ENCODE assay signal across 1 cellular context in the genomic region with DNA sequence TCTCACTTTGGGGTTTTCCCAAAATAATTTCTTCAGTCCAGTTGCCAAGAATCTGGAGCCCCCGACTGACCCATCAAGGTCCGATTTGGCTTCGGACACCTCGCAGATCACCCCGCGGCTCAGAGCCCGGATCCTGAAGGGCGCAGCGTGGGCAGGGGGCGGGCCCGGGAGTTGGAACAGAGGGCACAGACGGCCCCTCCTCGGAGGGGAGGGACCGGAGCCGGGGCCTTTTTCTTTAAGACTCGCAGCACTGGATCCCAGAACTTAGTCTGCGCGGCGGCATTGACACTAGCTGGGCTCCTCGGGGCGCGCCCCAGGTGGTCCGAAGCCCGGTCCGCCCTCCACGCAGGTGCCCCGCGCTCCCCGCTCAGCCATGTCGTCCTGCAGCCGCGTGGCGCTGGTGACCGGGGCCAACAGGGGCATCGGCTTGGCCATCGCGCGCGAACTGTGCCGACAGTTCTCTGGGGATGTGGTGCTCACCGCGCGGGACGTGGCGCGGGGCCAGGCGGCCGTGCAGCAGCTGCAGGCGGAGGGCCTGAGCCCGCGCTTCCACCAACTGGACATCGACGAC.
A peak's percentile ranks its signal among the peaks of the same experiment; 100 is the strongest.
TF ChIP-seq lines count a peak whose summit lies in the region.

A gene (plus strand): TSS at position 260 of the 571 bp plus-strand sequence. CDS start 114 bp downstream, at position 374.

TF ChIP-seq in HepG2, 621 proteins besides CTCF, POLR2A, EP300 and RAD21 (continued from another document):
- TF ChIP-seq, protein P1, sequence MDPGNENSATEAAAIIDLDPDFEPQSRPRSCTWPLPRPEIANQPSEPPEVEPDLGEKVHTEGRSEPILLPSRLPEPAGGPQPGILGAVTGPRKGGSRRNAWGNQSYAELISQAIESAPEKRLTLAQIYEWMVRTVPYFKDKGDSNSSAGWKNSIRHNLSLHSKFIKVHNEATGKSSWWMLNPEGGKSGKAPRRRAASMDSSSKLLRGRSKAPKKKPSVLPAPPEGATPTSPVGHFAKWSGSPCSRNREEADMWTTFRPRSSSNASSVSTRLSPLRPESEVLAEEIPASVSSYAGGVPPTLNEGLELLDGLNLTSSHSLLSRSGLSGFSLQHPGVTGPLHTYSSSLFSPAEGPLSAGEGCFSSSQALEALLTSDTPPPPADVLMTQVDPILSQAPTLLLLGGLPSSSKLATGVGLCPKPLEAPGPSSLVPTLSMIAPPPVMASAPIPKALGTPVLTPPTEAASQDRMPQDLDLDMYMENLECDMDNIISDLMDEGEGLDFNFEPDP (CRISPR knock-in tag; conservative IDR thresholded peaks at IDR 0.05), result 0 out of 2 replicates have a peak, but pooled peaks have one; percentile 22
- TF ChIP-seq ZBTB7A (CRISPR knock-in tag; IDR thresholded peaks at IDR 0.05) (0 out of 2 replicates have a peak, but pooled peaks have one; percentile 22), ZNF567 (CRISPR knock-in tag; IDR thresholded peaks at IDR 0.05; ENCODE audit: borderline replicate concordance) (no peak), BORCS8-MEF2B (CRISPR knock-in tag; IDR thresholded peaks at IDR 0.05) (no peak), PAF1 (CRISPR knock-in tag; IDR thresholded peaks at IDR 0.05) (no peak), RXRA (CRISPR knock-in tag; IDR thresholded peaks at IDR 0.05) (peak; percentile 28; the same call in 1 of the 2 replicates), ZNF589 (CRISPR knock-in tag; conservative IDR thresholded peaks at IDR 0.05) (no peak), ZNF792 (CRISPR knock-in tag; IDR thresholded peaks at IDR 0.05) (no peak), PHF5A (CRISPR knock-in tag; IDR thresholded peaks at IDR 0.05; ENCODE audit: low read depth, unreplicated experiment) (no peak), ZBTB38 (CRISPR knock-in tag; IDR thresholded peaks at IDR 0.05) (0 out of 2 replicates have a peak, but pooled peaks have one; percentile 39)
- TF ChIP-seq, protein P2, sequence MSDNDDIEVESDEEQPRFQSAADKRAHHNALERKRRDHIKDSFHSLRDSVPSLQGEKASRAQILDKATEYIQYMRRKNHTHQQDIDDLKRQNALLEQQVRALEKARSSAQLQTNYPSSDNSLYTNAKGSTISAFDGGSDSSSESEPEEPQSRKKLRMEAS (IDR thresholded peaks at IDR 0.05), result 0 out of 2 replicates have a peak, but pooled peaks have one; percentile 37
- TF ChIP-seq, protein P3, sequence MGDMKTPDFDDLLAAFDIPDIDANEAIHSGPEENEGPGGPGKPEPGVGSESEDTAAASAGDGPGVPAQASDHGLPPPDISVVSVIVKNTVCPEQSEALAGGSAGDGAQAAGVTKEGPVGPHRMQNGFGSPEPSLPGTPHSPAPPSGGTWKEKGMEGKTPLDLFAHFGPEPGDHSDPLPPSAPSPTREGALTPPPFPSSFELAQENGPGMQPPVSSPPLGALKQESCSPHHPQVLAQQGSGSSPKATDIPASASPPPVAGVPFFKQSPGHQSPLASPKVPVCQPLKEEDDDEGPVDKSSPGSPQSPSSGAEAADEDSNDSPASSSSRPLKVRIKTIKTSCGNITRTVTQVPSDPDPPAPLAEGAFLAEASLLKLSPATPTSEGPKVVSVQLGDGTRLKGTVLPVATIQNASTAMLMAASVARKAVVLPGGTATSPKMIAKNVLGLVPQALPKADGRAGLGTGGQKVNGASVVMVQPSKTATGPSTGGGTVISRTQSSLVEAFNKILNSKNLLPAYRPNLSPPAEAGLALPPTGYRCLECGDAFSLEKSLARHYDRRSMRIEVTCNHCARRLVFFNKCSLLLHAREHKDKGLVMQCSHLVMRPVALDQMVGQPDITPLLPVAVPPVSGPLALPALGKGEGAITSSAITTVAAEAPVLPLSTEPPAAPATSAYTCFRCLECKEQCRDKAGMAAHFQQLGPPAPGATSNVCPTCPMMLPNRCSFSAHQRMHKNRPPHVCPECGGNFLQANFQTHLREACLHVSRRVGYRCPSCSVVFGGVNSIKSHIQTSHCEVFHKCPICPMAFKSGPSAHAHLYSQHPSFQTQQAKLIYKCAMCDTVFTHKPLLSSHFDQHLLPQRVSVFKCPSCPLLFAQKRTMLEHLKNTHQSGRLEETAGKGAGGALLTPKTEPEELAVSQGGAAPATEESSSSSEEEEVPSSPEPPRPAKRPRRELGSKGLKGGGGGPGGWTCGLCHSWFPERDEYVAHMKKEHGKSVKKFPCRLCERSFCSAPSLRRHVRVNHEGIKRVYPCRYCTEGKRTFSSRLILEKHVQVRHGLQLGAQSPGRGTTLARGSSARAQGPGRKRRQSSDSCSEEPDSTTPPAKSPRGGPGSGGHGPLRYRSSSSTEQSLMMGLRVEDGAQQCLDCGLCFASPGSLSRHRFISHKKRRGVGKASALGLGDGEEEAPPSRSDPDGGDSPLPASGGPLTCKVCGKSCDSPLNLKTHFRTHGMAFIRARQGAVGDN (CRISPR knock-in tag; IDR thresholded peaks at IDR 0.05), result peak; percentile 60; the same call in 1 of the 2 replicates
